In the genomic region with DNA sequence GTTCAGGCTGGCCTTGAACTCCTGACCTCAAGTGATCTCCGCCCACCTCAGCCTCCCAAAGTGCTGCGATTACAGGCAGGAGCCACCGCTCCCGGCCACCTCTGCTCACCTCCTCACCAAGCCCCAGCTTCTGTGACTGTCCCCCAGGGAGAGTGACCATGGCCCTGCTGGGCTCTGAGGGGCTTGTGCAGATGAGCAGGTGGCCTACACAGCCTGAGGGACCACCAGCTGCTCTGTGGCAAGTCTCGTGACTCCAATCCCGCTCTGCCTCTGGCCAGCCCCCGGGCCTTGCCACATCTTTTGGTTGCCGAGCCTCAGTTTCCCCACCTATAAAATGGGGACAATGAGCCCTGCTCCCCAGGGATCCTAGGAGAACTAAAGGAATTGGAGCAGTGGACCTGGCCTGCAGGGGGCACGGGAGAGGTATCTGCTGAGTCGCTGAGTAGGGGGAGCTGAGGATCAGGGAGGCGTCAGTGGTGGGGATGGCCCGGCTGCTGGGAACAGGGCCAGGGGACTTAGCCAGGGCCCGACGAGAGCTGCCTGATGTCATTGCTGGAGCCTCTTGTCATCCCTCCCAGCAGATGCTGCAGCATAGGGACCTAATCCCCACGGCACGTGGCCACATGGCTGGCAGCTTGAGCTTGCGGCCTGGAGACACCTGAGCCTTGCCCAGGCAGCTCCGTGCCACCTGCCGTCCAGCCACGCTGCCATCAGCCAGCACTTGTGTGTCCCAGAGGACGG, we compare ENCODE assay signal across 1 cellular context.
TF ChIP-seq lines count a peak whose summit lies in the region.

No MANE protein-coding gene starts in this region.

TF ChIP-seq in H1, 55 proteins besides CTCF, POLR2A, EP300 and RAD21:
- TF ChIP-seq, protein P1, sequence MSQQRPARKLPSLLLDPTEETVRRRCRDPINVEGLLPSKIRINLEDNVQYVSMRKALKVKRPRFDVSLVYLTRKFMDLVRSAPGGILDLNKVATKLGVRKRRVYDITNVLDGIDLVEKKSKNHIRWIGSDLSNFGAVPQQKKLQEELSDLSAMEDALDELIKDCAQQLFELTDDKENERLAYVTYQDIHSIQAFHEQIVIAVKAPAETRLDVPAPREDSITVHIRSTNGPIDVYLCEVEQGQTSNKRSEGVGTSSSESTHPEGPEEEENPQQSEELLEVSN (IDR thresholded peaks at IDR 0.05): no peak
- TF ChIP-seq BACH1 (IDR thresholded peaks at IDR 0.05; ENCODE audit: low read length) (peak; percentile 66; the same call in 1 of the 2 replicates), KDM1A (IDR thresholded peaks at IDR 0.05; ENCODE audit: borderline replicate concordance, low read length) (peak; percentile 51; the same call in 1 of the 2 replicates), MAFK (IDR thresholded peaks at IDR 0.05; ENCODE audit: low read depth, low read length) (peak; percentile 38; the same call in 1 of the 2 replicates), EZH2 (IDR thresholded peaks at IDR 0.05; ENCODE audit: low read depth, low read length, severe bottlenecking) (no peak), RFX5 (IDR thresholded peaks at IDR 0.05; ENCODE audit: borderline replicate concordance, low read depth, low read length) (no peak), HDAC6 (IDR thresholded peaks at IDR 0.05; ENCODE audit: low read depth, low read length) (no peak)
